ENCODE assay signal across 13 cellular contexts in genomic region chr9:72540348-72540873, GRCh38. TPM values are rescaled to one million over a fixed set of nuclear protein-coding genes. Genes with fewer than 3 reads are reported as not detected.
DNase-seq lines count a peak whose midpoint lies in the region; ATAC-seq and TF ChIP-seq lines count a peak whose summit lies in the region.
"Had no signal": no experiment of that assay in that cellular context is flagged by ENCODE, and none has a peak within 500 bp of the region (broad histone marks: within the 10 kb centered on the region; RNA-seq: fewer than 3 reads in every experiment).

No MANE protein-coding gene starts in this region.

- H3K9me3 ChIP-seq in SK-N-SH (0 out of 2 replicates have a peak, but pooled peaks cover 3% of the 10 kb centered on the region), upper lobe of left lung (peaks cover 0 to 6% (median 2%) of the 10 kb centered on the region in 4 donors)
- H3K9me3 ChIP-seq: left ventricle myocardium inferior had no signal

- no peaks in the 10 kb centered on the region for H3K9me2 ChIP-seq in SK-N-SH

- H3K4me2 ChIP-seq in SK-N-SH, result no peak overlapping the region

- H3K4me1 Mint-ChIP-seq in WTC11, result peaks cover 16% of the 10 kb centered on the region

- no peak overlapping the region for H3K27ac ChIP-seq in SK-N-SH (ENCODE audit: low read depth in 2 of 2, low read length in 1 of 2)
- H3K27ac ChIP-seq in foreskin keratinocyte, result peak overlapping the region; percentile 85
- H3K27ac ChIP-seq in upper lobe of left lung, result peak overlapping the region in 3 of 4 donors; percentile 52 to 66 (median 55)
- H3K27ac ChIP-seq: left ventricle myocardium inferior had no signal

- peaks cover 21% of the 10 kb centered on the region for H3K36me3 Mint-ChIP-seq in WTC11

- H3K4me1 ChIP-seq in SK-N-SH (ENCODE audit: control insufficient read depth in 1 of 2, insufficient read depth in 2 of 2, low read depth in 1 of 2, low read length in 1 of 2) (no peaks in the 10 kb centered on the region), foreskin keratinocyte (peaks cover 41% of the 10 kb centered on the region), upper lobe of left lung (peaks cover 0 to 9% (median 3%) of the 10 kb centered on the region in 4 donors)
- H3K4me1 ChIP-seq: left ventricle myocardium inferior had no signal

- H3K9ac ChIP-seq in SK-N-SH, result no peak overlapping the region

- H2AFZ ChIP-seq in SK-N-SH (ENCODE audit: low read depth), result no peak overlapping the region

- WGBS in SK-N-SH (ENCODE audit: low lambda C conversion rate), result 8% methylated on average over 6 of the region's 6 CpGs
- WGBS in upper lobe of left lung, 2 donors, result 56 to 62% methylated on average over 6 of the region's 6 CpGs

- intact Hi-C loops in sciatic nerve (cut with DNase I), result no loop called here

- peak in 1 of 4 donors; percentile 15 for TF ChIP-seq POLR2A in upper lobe of left lung (IDR thresholded peaks at IDR 0.05)

- H3K4me3 ChIP-seq in SK-N-SH (ENCODE audit: low read depth in 2 of 2, low read length in 1 of 2), result no peak overlapping the region
- no peak overlapping the region for H3K4me3 ChIP-seq in upper lobe of left lung
- H3K4me3 ChIP-seq: left ventricle myocardium inferior had no signal

- DNase-seq in SK-N-SH (no peak), WTC11 (ENCODE audit: low spot score) (no peak), foreskin keratinocyte (peak; percentile 85 to 93), upper lobe of left lung (peak in 1 of 2 donors; percentile 84), NCI-H1105 treated with DMSO at 0.1 percent for 48 hours (lab: John Stamatoyannopoulos, UW) (no peak), sciatic nerve (ENCODE audit: low spot score) (no peak)
- DNase-seq: activated CD4-positive, alpha-beta memory T cell treated with anti-CD3 and anti-CD28 coated beads for 36 hours; GF-D8; left ventricle myocardium inferior; NCI-H446 treated with DMSO at 0.1 percent for 48 hours had no signal

- no peaks in the 10 kb centered on the region for H3K27me3 Mint-ChIP-seq in WTC11 (ENCODE audit: low read depth)
- H3K27me3 Mint-ChIP-seq: activated CD4-positive, alpha-beta memory T cell treated with anti-CD3 and anti-CD28 coated beads for 36 hours had no signal

- H4K20me1 ChIP-seq in SK-N-SH (ENCODE audit: insufficient read depth), result no peaks in the 10 kb centered on the region

- no peaks in the 10 kb centered on the region; the same call in 1 of the 2 replicates for H3K27me3 ChIP-seq in SK-N-SH (ENCODE audit: insufficient read depth)
- H3K27me3 ChIP-seq in foreskin keratinocyte, result no peaks in the 10 kb centered on the region
- H3K27me3 ChIP-seq in upper lobe of left lung, result no peaks in the 10 kb centered on the region

- ATAC-seq in SK-N-SH treated with all-trans-retinoic acid at 6 μM for 48 hours, result no peak
- ATAC-seq in WTC11, result peak; percentile 36
- ATAC-seq in foreskin keratinocyte, result peak; percentile 74
- peak; percentile 72 to 84 for ATAC-seq in upper lobe of left lung (ENCODE audit: low FRiP score in 2 of 2)
- no peak for ATAC-seq in GM19397 (IDR thresholded peaks at IDR 0.05; ENCODE audit: unreplicated experiment)
- no peak for ATAC-seq in sciatic nerve

- POLR2A ChIA-PET in SK-N-SH (lab: Yijun Ruan, JAX), result no interaction called here
- POLR2A ChIA-PET in WTC11 (lab: Charles Lee), result no interaction called here

- no peak for TF ChIP-seq EP300 in SK-N-SH (IDR thresholded peaks at IDR 0.05; ENCODE audit: borderline replicate concordance in 1 of 2, low read depth in 1 of 2, low read length in 1 of 2)
- peak in 3 of 4 donors; percentile 44 to 91 (median 57) for TF ChIP-seq EP300 in upper lobe of left lung (IDR thresholded peaks at IDR 0.05)

- peaks cover 5% of the 10 kb centered on the region for H3F3A ChIP-seq in SK-N-SH (replicated peaks; ENCODE audit: insufficient read depth)

- CTCF ChIA-PET in SK-N-SH (lab: Yijun Ruan, JAX), result interaction anchor here (0.5 kb wide), 1 partner anchor 185 kb away, joined by 3 read pairs; no protein-coding TSS in a partner anchor
- CTCF ChIA-PET in WTC11 (lab: Charles Lee), result no interaction called here

- H3K27ac Mint-ChIP-seq in WTC11, result peak overlapping the region; percentile 5; the same call in 1 of the 2 replicates
- H3K27ac Mint-ChIP-seq: activated CD4-positive, alpha-beta memory T cell treated with anti-CD3 and anti-CD28 coated beads for 36 hours had no signal

- peaks cover 24% of the 10 kb centered on the region for H3K9me3 Mint-ChIP-seq in WTC11

- H3K36me3 ChIP-seq in SK-N-SH (replicated peaks in 1 of 2; ENCODE audit: control insufficient read depth in 1 of 2, insufficient read depth in 2 of 2, low read length in 1 of 2) (no peaks in the 10 kb centered on the region), upper lobe of left lung (no peaks in the 10 kb centered on the region)
- H3K36me3 ChIP-seq: left ventricle myocardium inferior had no signal

- no peaks in the 10 kb centered on the region for H3K79me2 ChIP-seq in SK-N-SH (ENCODE audit: insufficient read depth)

- no peak for TF ChIP-seq CTCF in SK-N-SH (IDR thresholded peaks at IDR 0.05)
- no peak for TF ChIP-seq CTCF in WTC11 (IDR thresholded peaks at IDR 0.05)
- no peak for TF ChIP-seq CTCF in foreskin keratinocyte (conservative IDR thresholded peaks at IDR 0.05)
- no peak for TF ChIP-seq CTCF in upper lobe of left lung (IDR thresholded peaks at IDR 0.05)

- H3K4me3 Mint-ChIP-seq in WTC11, result no peak overlapping the region
- H3K4me3 Mint-ChIP-seq: activated CD4-positive, alpha-beta memory T cell treated with anti-CD3 and anti-CD28 coated beads for 36 hours had no signal

- no peak for TF ChIP-seq RAD21 in SK-N-SH (IDR thresholded peaks at IDR 0.05; ENCODE audit: low read length)

TF ChIP-seq in SK-N-SH, 30 proteins besides CTCF, POLR2A, EP300 and RAD21:
- TF ChIP-seq, protein P1, sequence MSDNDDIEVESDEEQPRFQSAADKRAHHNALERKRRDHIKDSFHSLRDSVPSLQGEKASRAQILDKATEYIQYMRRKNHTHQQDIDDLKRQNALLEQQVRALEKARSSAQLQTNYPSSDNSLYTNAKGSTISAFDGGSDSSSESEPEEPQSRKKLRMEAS (IDR thresholded peaks at IDR 0.05; ENCODE audit: low read depth), result 0 out of 2 replicates have a peak, but pooled peaks have one; percentile 33
- TF ChIP-seq TCF12 (IDR thresholded peaks at IDR 0.05), result no peak
- no peak for TF ChIP-seq CHD2 (IDR thresholded peaks at IDR 0.05; ENCODE audit: low read length, partially characterized antibody)

TF ChIP-seq in SK-N-SH treated with all-trans-retinoic acid at 6 μM for 48 hours, 23 proteins besides CTCF, POLR2A, EP300 and RAD21 (continues in another document):
- TF ChIP-seq ZNF70 (CRISPR knock-in tag; IDR thresholded peaks at IDR 0.05), result no peak
- no peak for TF ChIP-seq CREB5 (CRISPR knock-in tag; IDR thresholded peaks at IDR 0.05; ENCODE audit: low read depth)
- TF ChIP-seq ZFP3 (CRISPR knock-in tag; IDR thresholded peaks at IDR 0.05), result no peak

TF ChIP-seq in WTC11, 78 proteins besides CTCF, POLR2A, EP300 and RAD21 (continues in another document):
- TF ChIP-seq MYBL2 (CRISPR knock-in tag; IDR thresholded peaks at IDR 0.05) (no peak), ZNF138 (CRISPR knock-in tag; conservative IDR thresholded peaks at IDR 0.05) (no peak), NR3C1 (CRISPR knock-in tag; conservative IDR thresholded peaks at IDR 0.05; ENCODE audit: low read depth) (no peak), EMX1 (CRISPR knock-in tag; IDR thresholded peaks at IDR 0.05) (no peak), ATF6 (CRISPR knock-in tag; IDR thresholded peaks at IDR 0.05) (no peak)
- TF ChIP-seq, protein P2, sequence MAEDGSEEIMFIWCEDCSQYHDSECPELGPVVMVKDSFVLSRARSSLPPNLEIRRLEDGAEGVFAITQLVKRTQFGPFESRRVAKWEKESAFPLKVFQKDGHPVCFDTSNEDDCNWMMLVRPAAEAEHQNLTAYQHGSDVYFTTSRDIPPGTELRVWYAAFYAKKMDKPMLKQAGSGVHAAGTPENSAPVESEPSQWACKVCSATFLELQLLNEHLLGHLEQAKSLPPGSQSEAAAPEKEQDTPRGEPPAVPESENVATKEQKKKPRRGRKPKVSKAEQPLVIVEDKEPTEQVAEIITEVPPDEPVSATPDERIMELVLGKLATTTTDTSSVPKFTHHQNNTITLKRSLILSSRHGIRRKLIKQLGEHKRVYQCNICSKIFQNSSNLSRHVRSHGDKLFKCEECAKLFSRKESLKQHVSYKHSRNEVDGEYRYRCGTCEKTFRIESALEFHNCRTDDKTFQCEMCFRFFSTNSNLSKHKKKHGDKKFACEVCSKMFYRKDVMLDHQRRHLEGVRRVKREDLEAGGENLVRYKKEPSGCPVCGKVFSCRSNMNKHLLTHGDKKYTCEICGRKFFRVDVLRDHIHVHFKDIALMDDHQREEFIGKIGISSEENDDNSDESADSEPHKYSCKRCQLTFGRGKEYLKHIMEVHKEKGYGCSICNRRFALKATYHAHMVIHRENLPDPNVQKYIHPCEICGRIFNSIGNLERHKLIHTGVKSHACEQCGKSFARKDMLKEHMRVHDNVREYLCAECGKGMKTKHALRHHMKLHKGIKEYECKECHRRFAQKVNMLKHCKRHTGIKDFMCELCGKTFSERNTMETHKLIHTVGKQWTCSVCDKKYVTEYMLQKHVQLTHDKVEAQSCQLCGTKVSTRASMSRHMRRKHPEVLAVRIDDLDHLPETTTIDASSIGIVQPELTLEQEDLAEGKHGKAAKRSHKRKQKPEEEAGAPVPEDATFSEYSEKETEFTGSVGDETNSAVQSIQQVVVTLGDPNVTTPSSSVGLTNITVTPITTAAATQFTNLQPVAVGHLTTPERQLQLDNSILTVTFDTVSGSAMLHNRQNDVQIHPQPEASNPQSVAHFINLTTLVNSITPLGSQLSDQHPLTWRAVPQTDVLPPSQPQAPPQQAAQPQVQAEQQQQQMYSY (CRISPR knock-in tag; IDR thresholded peaks at IDR 0.05), result no peak

RNA-seq across cellular contexts. Expression of gene TMC1, which starts 19.0 kb away (rescaled TPM):
- polyA plus RNA-seq in SK-N-SH (2012; rRNA removed), result 0.10 TPM in 1 of 2 replicates, not detected in the other
- 0.06 and 0.10 TPM in 2 replicates for polyA plus RNA-seq in SK-N-SH (2012; cell fraction: cytosol; rRNA removed)
- 0.07 and 0.20 TPM in 2 replicates for polyA plus RNA-seq in SK-N-SH (2012; cell fraction: nucleus; rRNA removed)
- 0.31 to 0.41 TPM (median 0.32 TPM) in 3 replicates for total RNA-seq in WTC11 (2021)
- total RNA-seq in foreskin keratinocyte, result not detected in 2 replicates
- not detected in 2 replicates for polyA plus RNA-seq in foreskin keratinocyte
- total RNA-seq in upper lobe of left lung, result under 1 TPM in 1 of 6 donors, not detected in 5; 0.67 TPM
- 0.36 TPM for total RNA-seq in sciatic nerve
- total RNA-seq: activated CD4-positive, alpha-beta memory T cell treated with anti-CD3 and anti-CD28 coated beads for 36 hours; H7 had no signal

Comparison
In these comparisons a context has a peak if more than half of its experiments do, and no peak if none do; other contexts are left out.
1. DNase-seq: peak in foreskin keratinocyte (2 of 2); none in SK-N-SH (single experiment), WTC11 (single experiment), NCI-H1105 treated with DMSO at 0.1 percent for 48 hours (single experiment) and sciatic nerve (single experiment).
2. H3K27ac ChIP-seq: peak in foreskin keratinocyte (single experiment) and upper lobe of left lung (3 of 4); none in SK-N-SH (0 of 2).
3. ATAC-seq: peak in WTC11 (single experiment), foreskin keratinocyte (single experiment) and upper lobe of left lung (2 of 2); none in SK-N-SH treated with all-trans-retinoic acid at 6 μM for 48 hours (single experiment), GM19397 (single experiment) and sciatic nerve (single experiment).